In the genomic region with DNA sequence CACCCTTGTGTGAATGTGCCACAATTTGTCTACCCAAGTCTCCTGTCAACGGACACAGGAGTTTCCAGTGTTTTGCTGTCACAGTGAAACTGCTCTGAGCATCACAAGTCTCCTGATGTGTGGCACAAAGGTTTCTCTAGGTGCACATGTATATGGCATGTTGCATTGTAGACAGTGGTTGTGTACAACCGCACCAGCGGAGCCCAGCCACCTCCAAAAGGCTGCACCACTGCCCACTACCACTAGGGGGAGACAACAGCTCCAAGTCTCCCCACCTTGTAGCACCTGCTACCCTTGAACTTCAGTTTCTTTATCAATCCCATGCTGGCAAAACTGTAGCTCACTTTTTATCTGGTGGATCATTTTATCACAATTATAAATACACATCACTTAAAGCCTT, we compare ENCODE assay signal across 8 cellular contexts.
DNase-seq lines count a peak whose midpoint lies in the region; ATAC-seq and TF ChIP-seq lines count a peak whose summit lies in the region.

No MANE protein-coding gene starts in this region.

- H3K27me3 ChIP-seq in RWPE2 (ENCODE audit: insufficient read depth, poor library complexity, severe bottlenecking) (no peaks in the 10 kb centered on the region), right lobe of liver (no peaks in the 10 kb centered on the region), ovary (no peaks in the 10 kb centered on the region)

- ATAC-seq in RWPE2 (ENCODE audit: low read depth) (no peak), right lobe of liver (peak in 3 of 4 donors; percentile 45 to 76 (median 61)), GM19328 (IDR thresholded peaks at IDR 0.05; ENCODE audit: unreplicated experiment) (no peak), GM18517 (IDR thresholded peaks at IDR 0.05; ENCODE audit: unreplicated experiment) (no peak)

- H3K9me3 ChIP-seq in RWPE2 (ENCODE audit: severe bottlenecking) (peaks cover 3% of the 10 kb centered on the region), right lobe of liver (peaks cover 0 to 4% (median 0%) of the 10 kb centered on the region in 4 donors), ovary (peaks cover 0 to 5% of the 10 kb centered on the region in 2 donors)

- DNase-seq in DMS 273 (lab: John Stamatoyannopoulos, UW; ENCODE audit: unreplicated experiment) = peak; percentile 45
- no peak for DNase-seq in DMS 273 treated with DMSO at 0.1 percent for 48 hours (lab: John Stamatoyannopoulos, UW)
- no peak for DNase-seq in GM13977 (ENCODE audit: low spot score)
- no peak for DNase-seq in RWPE2 (ENCODE audit: low spot score)
- DNase-seq in right lobe of liver = no peak
- no peak for DNase-seq in ovary

- TF ChIP-seq EP300 in ovary (IDR thresholded peaks at IDR 0.05) = no peak

- H3K27ac ChIP-seq in RWPE2 (ENCODE audit: poor library complexity, severe bottlenecking) = no peak overlapping the region
- H3K27ac ChIP-seq in right lobe of liver = no peak overlapping the region
- H3K27ac ChIP-seq in ovary = no peak overlapping the region

- intact Hi-C loops in right lobe of liver (cut with DNase I) (no loop called here), ovary (cut with DNase I) (no loop called here)

- TF ChIP-seq CTCF in GM13977 (IDR thresholded peaks at IDR 0.05; ENCODE audit: extremely low read depth, insufficient read depth, missing control alignments) (peak; percentile 49), RWPE2 (IDR thresholded peaks at IDR 0.05; ENCODE audit: poor library complexity, severe bottlenecking) (peak; percentile 41), right lobe of liver (IDR thresholded peaks at IDR 0.05) (peak; percentile 20 to 77 (median 36)), ovary (IDR thresholded peaks at IDR 0.05) (no peak)

- no peak for TF ChIP-seq POLR2A in right lobe of liver (IDR thresholded peaks at IDR 0.05)
- TF ChIP-seq POLR2A in ovary (IDR thresholded peaks at IDR 0.05) = no peak

- H3K4me1 ChIP-seq in RWPE2 (ENCODE audit: insufficient read depth, poor library complexity, severe bottlenecking) (peaks cover 9% of the 10 kb centered on the region), right lobe of liver (no peaks in the 10 kb centered on the region), ovary (ENCODE audit: insufficient read depth) (peaks cover 4% of the 10 kb centered on the region)

- in situ Hi-C loops in GM13977 (cut with MboI; ENCODE audit: low pct_unique_long_range_greater_than_20kb, low sequenced_read_pairs, unreplicated experiment) = no loop called here

- WGBS in right lobe of liver (ENCODE audit: insufficient coverage, low coverage, low lambda C conversion rate, missing lambda C conversion rate) = 53% methylated on average over 2 of the region's 3 CpGs
- WGBS in ovary, 3 donors = 95 to 98% (median 98%) methylated on average over 3 of the region's 3 CpGs

- H3K36me3 ChIP-seq in RWPE2 (ENCODE audit: low read depth) (no peaks in the 10 kb centered on the region), right lobe of liver (no peaks in the 10 kb centered on the region), ovary (no peaks in the 10 kb centered on the region)

- H3K4me3 ChIP-seq in RWPE2 (ENCODE audit: severe bottlenecking) (no peak overlapping the region), right lobe of liver (no peak overlapping the region), ovary (no peak overlapping the region)

Comparison
In these comparisons a context has a peak if more than half of its experiments do, and no peak if none do; other contexts are left out.
1. CTCF ChIP-seq: peak in GM13977 (single experiment), RWPE2 (single experiment) and right lobe of liver (4 of 4); none in ovary (0 of 3).
2. ATAC-seq: peak in right lobe of liver (3 of 4); none in RWPE2 (single experiment), GM19328 (single experiment) and GM18517 (single experiment).